ENCODE assay signal across 13 cellular contexts in genomic region chr7:158164101-158165095, GRCh38.
"Had no signal": no experiment of that assay in that cellular context is flagged by ENCODE, and none has a peak within 500 bp of the region (broad histone marks: within the 10 kb centered on the region; RNA-seq: fewer than 3 reads in every experiment).

No MANE protein-coding gene starts in this region.

- DNase-seq: activated CD4-positive, alpha-beta memory T cell treated with anti-CD3 and anti-CD28 coated beads, Interleukin-2, amount 10 ng/mL, durations not matched to agents 7 days and 5 days; activated CD4-positive, alpha-beta T cell treated with anti-CD3 and anti-CD28 coated beads for 36 hours; activated naive CD8-positive, alpha-beta T cell treated with anti-CD3 and anti-CD28 coated beads, Interleukin-2, amount 50 U/mL, for 24 hours; activated T-cell treated with anti-CD3 and anti-CD28 coated beads, Interleukin-2, amount 50 U/mL, for 72 hours; effector memory CD4-positive, alpha-beta T cell; hypothalamus; naive B cell; right cardiac atrium; spleen; stimulated activated CD4-positive, alpha-beta T cell treated with anti-CD3 and anti-CD28 coated beads, Interleukin-2, amount 100 ng/mL, for 24 hours; stimulated activated naive B cell treated with anti-CD40 and anti-IgM and Interleukin-4, amounts not matched to agents 10 μg/mL and 1 μg/mL and 100 μg/mL, for 72 hours; T-cell; T1000 had no signal
